13 cellular contexts compared by ENCODE assay signal in the genomic region with DNA sequence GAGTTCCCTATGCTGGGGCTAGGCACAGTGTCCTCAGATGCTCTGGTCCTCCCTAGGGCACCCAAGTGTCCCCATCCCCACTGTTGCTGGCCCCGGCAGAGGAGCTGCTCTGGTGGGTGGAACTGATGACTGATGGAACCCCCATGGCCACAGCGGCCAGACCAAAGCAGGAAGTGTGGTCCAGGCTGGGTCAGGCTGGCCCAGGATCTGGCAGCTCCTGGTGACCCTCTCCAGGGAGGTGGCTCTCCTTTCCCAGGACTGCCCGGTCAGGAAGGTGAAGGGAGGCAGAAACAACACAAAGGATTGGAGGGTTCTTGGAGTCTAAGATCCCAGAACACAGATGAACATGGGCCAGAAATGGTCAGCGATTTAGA. TPM values are rescaled to one million over a fixed set of nuclear protein-coding genes. Genes with fewer than 3 reads are reported as not detected.
DNase-seq lines count a peak whose midpoint lies in the region; ATAC-seq and TF ChIP-seq lines count a peak whose summit lies in the region.
"Had no signal": no experiment of that assay in that cellular context is flagged by ENCODE, and none has a peak within 500 bp of the region (broad histone marks: within the 10 kb centered on the region; RNA-seq: fewer than 3 reads in every experiment).

No MANE protein-coding gene starts in this region.

- no peaks in the 10 kb centered on the region for H4K20me1 ChIP-seq in H9 (ENCODE audit: control insufficient read depth, insufficient read depth, insufficient read length)

- peaks cover 2% of the 10 kb centered on the region; the same call in 1 of the 2 replicates for H3K79me2 ChIP-seq in H9 (ENCODE audit: insufficient read depth, low read length)

- H3K4me3 Mint-ChIP-seq in H9: peak overlapping the region; percentile 85 to 88
- H3K4me3 Mint-ChIP-seq in brain: peak overlapping the region; percentile 86 to 97 (median 91)
- peak overlapping the region in 9 of 10 donors; percentile 19 to 80 (median 68) for H3K4me3 Mint-ChIP-seq in naive thymus-derived CD4-positive, alpha-beta T cell

- H3K9me3 Mint-ChIP-seq in H9 (no peaks in the 10 kb centered on the region), brain (no peaks in the 10 kb centered on the region)
- H3K9me3 Mint-ChIP-seq in naive thymus-derived CD4-positive, alpha-beta T cell: peaks cover 0 to 2% (median 0%) of the 10 kb centered on the region in 11 donors

- H3K27me3 ChIP-seq in BE2C (no peaks in the 10 kb centered on the region), H9 (ENCODE audit: insufficient read depth, low read length) (no peaks in the 10 kb centered on the region; the same call in 1 of the 2 replicates), gastroesophageal sphincter (peaks cover 81% of the 10 kb centered on the region)
- no peaks in the 10 kb centered on the region for H3K27me3 ChIP-seq in naive thymus-derived CD4-positive, alpha-beta T cell (ENCODE audit: control insufficient read depth in 2 of 2, insufficient read depth in 2 of 2, low read length in 2 of 2)

- H3K23ac ChIP-seq in H9 (ENCODE audit: insufficient read length, low read depth, low read length): no peak overlapping the region

- H4K5ac ChIP-seq in H9 (ENCODE audit: insufficient read length, low read depth, low read length): no peak overlapping the region

- intact Hi-C loops in naive thymus-derived CD4-positive, alpha-beta T cell (cut with micrococcal nuclease): no loop called here
- intact Hi-C loops in posterior cingulate gyrus (cut with DNase I): loop anchor here (5.0 kb wide), 1 partner anchor 56 kb away; no protein-coding TSS in a partner anchor

- H4K91ac ChIP-seq in H9 (ENCODE audit: insufficient read length, low read depth, low read length): no peak overlapping the region

- peak overlapping the region; percentile 74 for H3K4me2 ChIP-seq in H9 (ENCODE audit: insufficient read depth, insufficient read length, low read length)

- H3K14ac ChIP-seq in H9 (ENCODE audit: insufficient read depth, low read length): peak overlapping the region; percentile 87; the same call in 1 of the 2 replicates

- H3K27ac ChIP-seq in H9 (ENCODE audit: insufficient read length, low read depth, low read length): no peak overlapping the region
- no peak overlapping the region for H3K27ac ChIP-seq in naive thymus-derived CD4-positive, alpha-beta T cell (ENCODE audit: low read depth, low read length)
- H3K27ac ChIP-seq in gastroesophageal sphincter: no peak overlapping the region

- peaks cover 14% of the 10 kb centered on the region for H3K23me2 ChIP-seq in H9 (ENCODE audit: insufficient read length, low read depth, low read length, poor library complexity, severe bottlenecking)

- H2AK5ac ChIP-seq in H9 (ENCODE audit: insufficient read length, low read length): no peak overlapping the region

- no peak overlapping the region for H3K56ac ChIP-seq in H9 (ENCODE audit: insufficient read length, low read depth, low read length)

- H3K4me1 Mint-ChIP-seq in H9: peaks cover 22 to 36% of the 10 kb centered on the region in 2 experiments
- H3K4me1 Mint-ChIP-seq in brain: peaks cover 54% of the 10 kb centered on the region
- H3K4me1 Mint-ChIP-seq in naive thymus-derived CD4-positive, alpha-beta T cell: peaks cover 13 to 20% (median 16%) of the 10 kb centered on the region in 7 donors

- no peak overlapping the region for H2AFZ ChIP-seq in H9 (ENCODE audit: low read length)

- H3T11ph ChIP-seq in H9 (ENCODE audit: low read length): no peak overlapping the region

- H3K36me3 Mint-ChIP-seq in H9 (ENCODE audit: insufficient read depth in 1 of 3, low read depth in 3 of 3): no peaks in the 10 kb centered on the region; a peak in 1 of 7 replicates
- no peaks in the 10 kb centered on the region for H3K36me3 Mint-ChIP-seq in brain
- peaks cover 0 to 4% (median 0%) of the 10 kb centered on the region in 5 donors for H3K36me3 Mint-ChIP-seq in naive thymus-derived CD4-positive, alpha-beta T cell

- no peak overlapping the region for H4K8ac ChIP-seq in H9 (replicated peaks; ENCODE audit: insufficient read length, low read depth, low read length)

- H3K9me3 ChIP-seq in BE2C (no peaks in the 10 kb centered on the region), H9 (ENCODE audit: control insufficient read depth, low read depth, low read length) (no peaks in the 10 kb centered on the region), gastroesophageal sphincter (no peaks in the 10 kb centered on the region)
- no peaks in the 10 kb centered on the region for H3K9me3 ChIP-seq in naive thymus-derived CD4-positive, alpha-beta T cell (ENCODE audit: control insufficient read depth in 2 of 3, low read length in 3 of 3)

- no peak for TF ChIP-seq EP300 in gastroesophageal sphincter (IDR thresholded peaks at IDR 0.05)

- H3K4me1 ChIP-seq in BE2C (no peaks in the 10 kb centered on the region), H9 (ENCODE audit: insufficient read depth, low read length) (peaks cover 2% of the 10 kb centered on the region; the same call in 1 of the 2 replicates), gastroesophageal sphincter (peaks cover 0 to 16% (median 4%) of the 10 kb centered on the region in 3 donors)
- H3K4me1 ChIP-seq in naive thymus-derived CD4-positive, alpha-beta T cell (ENCODE audit: control insufficient read depth in 2 of 2, insufficient read depth in 2 of 2, low read length in 2 of 2): no peaks in the 10 kb centered on the region

- H2BK120ac ChIP-seq in H9 (ENCODE audit: low read depth, low read length, poor library complexity, severe bottlenecking): no peak overlapping the region

- H3K18ac ChIP-seq in H9 (ENCODE audit: insufficient read length, low read depth, low read length): no peak overlapping the region

- H3K27ac Mint-ChIP-seq in H9 (no peak overlapping the region), brain (peak overlapping the region; percentile 88 to 96 (median 91))
- H3K27ac Mint-ChIP-seq in naive thymus-derived CD4-positive, alpha-beta T cell: no peak overlapping the region

- no peaks in the 10 kb centered on the region for H3K36me3 ChIP-seq in BE2C
- H3K36me3 ChIP-seq in naive thymus-derived CD4-positive, alpha-beta T cell (ENCODE audit: control insufficient read depth in 2 of 3, insufficient read depth in 3 of 3, low read length in 3 of 3): no peaks in the 10 kb centered on the region
- no peaks in the 10 kb centered on the region for H3K36me3 ChIP-seq in gastroesophageal sphincter

- H3K79me1 ChIP-seq in H9 (ENCODE audit: insufficient read depth, low read depth, low read length, poor library complexity, severe bottlenecking): no peaks in the 10 kb centered on the region

- H3K27me3 Mint-ChIP-seq in H9 (ENCODE audit: low read depth) (peaks cover 50% of the 10 kb centered on the region), brain (peaks cover 60% of the 10 kb centered on the region)
- peaks cover 52 to 59% (median 57%) of the 10 kb centered on the region in 5 donors for H3K27me3 Mint-ChIP-seq in naive thymus-derived CD4-positive, alpha-beta T cell

- no CpG with 5 or more reads among the region's 4 CpGs for WGBS in H9 (ENCODE audit: extremely low coverage, insufficient read length, low lambda C conversion rate)
- WGBS in gastroesophageal sphincter (ENCODE audit: low coverage in 1 of 2), 2 donors: 0% methylated on average over 1 of the region's 4 CpGs

- TF ChIP-seq CTCF in BE2C (IDR thresholded peaks at IDR 0.05; ENCODE audit: low read depth, low read length) (no peak), H9 (conservative IDR thresholded peaks at IDR 0.05) (no peak), brain (conservative IDR thresholded peaks at IDR 0.05) (no peak), gastroesophageal sphincter (IDR thresholded peaks at IDR 0.05) (no peak)

- no peak for TF ChIP-seq POLR2A in gastroesophageal sphincter (IDR thresholded peaks at IDR 0.05)

- POLR2A ChIA-PET in naive thymus-derived CD4-positive, alpha-beta T cell (lab: Charles Lee): no interaction called here

- H2BK12ac ChIP-seq in H9 (ENCODE audit: insufficient read length, low read depth, low read length): no peak overlapping the region

- ATAC-seq in naive thymus-derived CD4-positive, alpha-beta T cell: no peak
- ATAC-seq in gastroesophageal sphincter (no peak), HG03280 (IDR thresholded peaks at IDR 0.05; ENCODE audit: unreplicated experiment) (no peak), GM18511 (IDR thresholded peaks at IDR 0.05; ENCODE audit: unreplicated experiment) (no peak)

- CTCF ChIA-PET in naive thymus-derived CD4-positive, alpha-beta T cell (lab: Charles Lee): no interaction called here

- H2BK5ac ChIP-seq in H9 (ENCODE audit: insufficient read length, low read length): no peak overlapping the region

- peak overlapping the region; percentile 53 for H3K4me3 ChIP-seq in BE2C (ENCODE audit: low read depth, low read length)
- H3K4me3 ChIP-seq in naive thymus-derived CD4-positive, alpha-beta T cell (ENCODE audit: low read length): no peak overlapping the region
- no peak overlapping the region for H3K4me3 ChIP-seq in gastroesophageal sphincter

- H3K4ac ChIP-seq in H9 (ENCODE audit: low read depth, low read length): no peak overlapping the region

- no peak overlapping the region for H2BK20ac ChIP-seq in H9 (ENCODE audit: low read depth, low read length, poor library complexity, severe bottlenecking)

- H2BK15ac ChIP-seq in H9 (ENCODE audit: low read depth, low read length): no peak overlapping the region

- no peak for DNase-seq in BE2C
- no peak for DNase-seq in H9
- no peak for DNase-seq in naive thymus-derived CD4-positive, alpha-beta T cell
- no peak for DNase-seq in posterior cingulate gyrus
- DNase-seq: activated effector memory CD4-positive, alpha-beta T cell treated with Interleukin-2 at 50 U/mL for 16 hours; hippocampal formation; NCI-H187; stimulated activated CD4-positive, alpha-beta T cell treated with anti-CD3 and anti-CD28 coated beads, Interleukin-2, amount 100 ng/mL, for 48 hours had no signal

- H3K9ac ChIP-seq in H9 (ENCODE audit: extremely low read depth, insufficient read length, low read length): peak overlapping the region; percentile 18

RNA-seq across cellular contexts. Expression of a gene that starts 1.1 kb away (rescaled TPM):
- polyA plus RNA-seq in BE2C (2012; ENCODE audit: insufficient read depth, insufficient read length, low read depth): 10.9 TPM
- total RNA-seq in H9 (2021): 24.0 and 25.6 TPM in 2 replicates
- polyA plus RNA-seq in brain (ENCODE audit: insufficient read depth, low read depth, low replicate concordance): 21.1 TPM
- total RNA-seq in naive thymus-derived CD4-positive, alpha-beta T cell: not detected
- not detected for polyA plus RNA-seq in naive thymus-derived CD4-positive, alpha-beta T cell
- not detected for total RNA-seq in gastroesophageal sphincter
- total RNA-seq: OCI-LY7 had no signal

RNA-seq across cellular contexts. Expression of a gene that starts 58.0 kb away (rescaled TPM):
- 57.2 TPM for polyA plus RNA-seq in BE2C (2012; ENCODE audit: insufficient read depth, insufficient read length, low read depth)
- total RNA-seq in H9 (2021): 121 and 132 TPM in 2 replicates
- polyA plus RNA-seq in brain (ENCODE audit: insufficient read depth, low read depth, low replicate concordance): 48.6 TPM
- total RNA-seq in naive thymus-derived CD4-positive, alpha-beta T cell: 10 to 100 TPM; 53.5 to 88.5 (median 62.1) TPM
- polyA plus RNA-seq in naive thymus-derived CD4-positive, alpha-beta T cell: 100 to 1,000 TPM in 1 of 2 donors, 10 to 100 TPM in 1; 95.9 to 104 TPM
- total RNA-seq in gastroesophageal sphincter: 10 to 100 TPM; 32.5 to 47.5 (median 39.9) TPM

RNA-seq across cellular contexts. Expression of a gene that starts 58.2 kb away (rescaled TPM):
- polyA plus RNA-seq in BE2C (2012; ENCODE audit: insufficient read depth, insufficient read length, low read depth): 18.9 TPM
- 47.7 and 50.4 TPM in 2 replicates for total RNA-seq in H9 (2021)
- 61.7 TPM for polyA plus RNA-seq in brain (ENCODE audit: insufficient read depth, low read depth, low replicate concordance)
- 10 to 100 TPM; 10.3 to 23.8 (median 20.1) TPM for total RNA-seq in naive thymus-derived CD4-positive, alpha-beta T cell
- 10 to 100 TPM; 43.1 to 43.4 TPM for polyA plus RNA-seq in naive thymus-derived CD4-positive, alpha-beta T cell
- total RNA-seq in gastroesophageal sphincter: 10 to 100 TPM; 25.4 to 28.7 (median 27.4) TPM

Comparison
In these comparisons a context has a peak if more than half of its experiments do, and no peak if none do; other contexts are left out.
1. H3K27ac Mint-ChIP-seq: peak in brain (5 of 5); none in H9 (0 of 3) and naive thymus-derived CD4-positive, alpha-beta T cell (0 of 9).
2. RNA of a gene that starts 1.1 kb away (total RNA-seq): 24.0 to 25.6 TPM in H9; not detected in naive thymus-derived CD4-positive, alpha-beta T cell and not detected in gastroesophageal sphincter; every median in the first group is over 10 times any median in the second.
3. Peak in every context shown above with its lines, with median percentiles within 50 percentile points of each other: H3K4me3 Mint-ChIP-seq.